18 cellular contexts compared by ENCODE assay signal in genomic region chr21:20639026-20639425, GRCh38.
"Had no signal": no experiment of that assay in that cellular context is flagged by ENCODE, and none has a peak within 500 bp of the region (broad histone marks: within the 10 kb centered on the region; RNA-seq: fewer than 3 reads in every experiment).

No MANE protein-coding gene starts in this region.

- H3K27me3 ChIP-seq: ascending aorta, dorsolateral prefrontal cortex, right atrium auricular region, suprapubic skin, vagina had no signal

- H3K4me3 ChIP-seq: ascending aorta, dorsolateral prefrontal cortex, right atrium auricular region, skin epidermis, suprapubic skin, vagina had no signal

- H3K36me3 ChIP-seq: ascending aorta, right atrium auricular region, suprapubic skin, vagina had no signal

- H3K27ac ChIP-seq: ascending aorta, dorsolateral prefrontal cortex, epithelial cell of prostate, right atrium auricular region, skin epidermis, suprapubic skin, vagina, VCaP had no signal

- DNase-seq: activated CD4-positive, CD25-positive, alpha-beta regulatory T cell treated with anti-CD3 and anti-CD28 coated beads, Interleukin-2, amount 50 U/mL, for 72 hours; activated CD8-positive, alpha-beta memory T cell treated with anti-CD3 and anti-CD28 coated beads for 24 hours; activated CD8-positive, alpha-beta memory T cell treated with anti-CD3 and anti-CD28 coated beads, Interleukin-2, amount 50 U/mL, for 48 hours; activated effector memory CD4-positive, alpha-beta T cell treated with Interleukin-2 at 50 U/mL for 16 hours; activated naive CD4-positive, alpha-beta T cell treated with anti-CD3 and anti-CD28 coated beads, Interleukin-2, amount 10 ng/mL, durations not matched to agents 7 days and 5 days; activated T-cell treated with anti-CD3 and anti-CD28 coated beads, Interleukin-2, amount 50 U/mL, for 48 hours; dorsolateral prefrontal cortex; immature natural killer cell; left ventricle myocardium superior; T-helper 17 cell; trophoblast cell had no signal

- ATAC-seq: left ventricle myocardium superior, T-helper 17 cell had no signal

- H3K4me1 ChIP-seq: ascending aorta, right atrium auricular region, suprapubic skin, vagina had no signal

- H3K9me3 ChIP-seq: ascending aorta, right atrium auricular region, suprapubic skin, vagina had no signal
